9 cellular contexts compared by ENCODE assay signal in the genomic region with DNA sequence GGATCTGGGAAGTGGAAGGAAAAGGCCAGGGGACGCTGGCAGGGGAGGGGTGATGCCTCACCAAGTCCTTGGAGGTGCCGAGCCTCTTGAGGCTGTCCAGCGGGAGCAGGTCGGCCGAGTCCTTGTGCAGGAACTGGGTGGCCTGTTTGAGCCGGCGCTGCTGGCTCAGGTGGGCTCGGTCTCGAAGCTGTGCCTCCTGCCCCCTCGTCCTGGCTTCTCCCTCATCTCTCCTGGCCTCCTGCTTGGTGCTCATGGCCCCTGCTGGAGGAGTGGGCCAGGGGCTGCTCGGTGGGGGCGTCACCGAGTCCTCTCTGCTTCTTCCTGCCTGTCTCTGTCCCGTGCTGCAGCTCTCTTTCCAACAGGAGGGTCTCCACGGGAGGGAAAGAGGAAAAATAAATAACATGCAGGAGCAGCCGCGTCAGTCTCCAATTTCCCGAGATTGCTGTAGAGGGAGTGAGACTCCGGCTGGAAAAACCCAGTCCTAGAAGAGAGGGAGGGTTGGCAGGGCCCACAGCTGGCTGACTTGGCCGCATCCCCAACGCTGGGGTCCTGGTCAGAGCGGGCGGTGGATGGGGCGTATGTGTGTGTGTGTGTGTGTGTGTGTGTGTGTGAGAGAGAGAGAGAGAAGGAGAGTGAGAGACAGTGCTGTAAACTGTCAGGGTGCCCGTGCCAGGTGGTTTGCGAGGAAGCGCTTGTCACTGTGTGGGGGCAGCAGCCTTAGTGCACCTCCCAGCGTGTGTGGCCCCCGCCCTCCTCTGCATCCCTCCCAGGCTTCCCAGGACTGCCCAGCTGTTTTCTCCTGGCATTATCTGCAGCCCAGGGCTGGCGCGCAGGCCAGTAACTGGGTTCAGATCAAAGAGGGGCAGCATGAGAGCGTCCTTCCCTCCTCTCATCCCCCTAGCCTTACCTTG. TPM values are rescaled to one million over a fixed set of nuclear protein-coding genes. Genes with fewer than 3 reads are reported as not detected.
DNase-seq lines count a peak whose midpoint lies in the region; ATAC-seq, FAIRE-seq and TF ChIP-seq lines count a peak whose summit lies in the region.
"Had no signal": no experiment of that assay in that cellular context is flagged by ENCODE, and none has a peak within 500 bp of the region (broad histone marks: within the 10 kb centered on the region; RNA-seq: fewer than 3 reads in every experiment).

A gene with protein sequence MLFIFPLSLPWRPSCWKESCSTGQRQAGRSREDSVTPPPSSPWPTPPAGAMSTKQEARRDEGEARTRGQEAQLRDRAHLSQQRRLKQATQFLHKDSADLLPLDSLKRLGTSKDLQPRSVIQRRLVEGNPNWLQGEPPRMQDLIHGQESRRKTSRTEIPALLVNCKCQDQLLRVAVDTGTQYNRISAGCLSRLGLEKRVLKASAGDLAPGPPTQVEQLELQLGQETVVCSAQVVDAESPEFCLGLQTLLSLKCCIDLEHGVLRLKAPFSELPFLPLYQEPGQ (minus strand): TSS at position 455 of the 911 bp plus-strand sequence. CDS start 52 bp downstream, at position 403.

- no peak for TF ChIP-seq CTCF in right atrium auricular region (IDR thresholded peaks at IDR 0.05)
- no peak for TF ChIP-seq CTCF in endothelial cell of umbilical vein (IDR thresholded peaks at IDR 0.05; ENCODE audit: extremely low read depth in 1 of 2, insufficient read depth in 1 of 2, low read depth in 1 of 2, low read length in 2 of 2)

- no peak within 1 kb of the TSS for H2AFZ ChIP-seq in endothelial cell of umbilical vein (ENCODE audit: low read depth, low read length)

- H3K9me1 ChIP-seq in endothelial cell of umbilical vein (replicated peaks; ENCODE audit: control insufficient read depth, extremely low read depth, insufficient read depth, low read length): no peaks in the 10 kb centered on the region

- no peak for FAIRE-seq in endothelial cell of umbilical vein (lab: Jason Lieb, UNC)

- dilution Hi-C loops in endothelial cell of umbilical vein (cut with MboI; ENCODE audit: extremely low pct_ligation_motif_present, low sequenced_read_pairs): no loop called here

- H3K36me3 ChIP-seq in right atrium auricular region (peaks cover 5% of the 10 kb centered on the region), endothelial cell of umbilical vein (ENCODE audit: control insufficient read depth in 2 of 2, extremely low read depth in 1 of 2, insufficient read depth in 2 of 2, low read length in 2 of 2) (peaks cover 0 to 2% of the 10 kb centered on the region in 2 experiments)

- TF ChIP-seq POLR2A in endothelial cell of umbilical vein (IDR thresholded peaks at IDR 0.05; ENCODE audit: low read depth, low read length): no peak

- H3K27ac ChIP-seq in right atrium auricular region (peak within 1 kb of the TSS in 1 of 2 donors; percentile 5), endothelial cell of umbilical vein (ENCODE audit: insufficient read depth, low read depth, low read length) (no peak within 1 kb of the TSS)

- no peaks in the 10 kb centered on the region for H3K9me3 ChIP-seq in right atrium auricular region
- H3K9me3 ChIP-seq in endothelial cell of umbilical vein (replicated peaks; ENCODE audit: control insufficient read depth, insufficient read depth, low read length): no peaks in the 10 kb centered on the region

- CTCF ChIA-PET in endothelial cell of umbilical vein (lab: Charles Lee): interaction anchor here (0.8 to 2.8 kb wide), 5 partner anchors 10 to 207 kb away, joined by 3 to 12 read pairs (median 5); no protein-coding TSS in a partner anchor

- POLR2A ChIA-PET in endothelial cell of umbilical vein (lab: Charles Lee): no interaction called here

- H3K4me1 ChIP-seq in right atrium auricular region (peaks cover 0 to 23% of the 10 kb centered on the region in 2 donors), endothelial cell of umbilical vein (ENCODE audit: control insufficient read depth, extremely low read depth, insufficient read depth, low read length) (no peaks in the 10 kb centered on the region)

- intact Hi-C loops in Right ventricle myocardium inferior (cut with DNase I) (no loop called here), endothelial cell of umbilical vein (cut with micrococcal nuclease) (no loop called here)

- no peak within 1 kb of the TSS for H3K9ac ChIP-seq in endothelial cell of umbilical vein (replicated peaks; ENCODE audit: extremely low read depth, insufficient read depth, low read length)

- peak within 1 kb of the TSS in 1 of 2 donors; percentile 37 for H3K4me3 ChIP-seq in right atrium auricular region
- H3K4me3 ChIP-seq in endothelial cell of umbilical vein (replicated peaks in 1 of 3; ENCODE audit: insufficient read depth in 1 of 3, low read depth in 1 of 3, low read length in 3 of 3): no peak within 1 kb of the TSS

- H3K27me3 ChIP-seq in right atrium auricular region (no peaks in the 10 kb centered on the region), endothelial cell of umbilical vein (ENCODE audit: control insufficient read depth in 2 of 2, insufficient read depth in 2 of 2, low read length in 2 of 2) (peaks cover 0 to 4% of the 10 kb centered on the region in 2 experiments)

- no peaks in the 10 kb centered on the region for H4K20me1 ChIP-seq in endothelial cell of umbilical vein (replicated peaks; ENCODE audit: control insufficient read depth, extremely low read depth, insufficient read depth, low read length)

- no peaks in the 10 kb centered on the region for H3K79me2 ChIP-seq in endothelial cell of umbilical vein (ENCODE audit: control insufficient read depth, insufficient read depth, low read length)

- H3K4me2 ChIP-seq in endothelial cell of umbilical vein (ENCODE audit: insufficient read depth, low read length): no peak within 1 kb of the TSS

- ATAC-seq in Right ventricle myocardium inferior: peak; percentile 47
- ATAC-seq in GM21390 (IDR thresholded peaks at IDR 0.05; ENCODE audit: unreplicated experiment): no peak
- no peak for ATAC-seq in HG03045 (IDR thresholded peaks at IDR 0.05; ENCODE audit: unreplicated experiment)

- DNase-seq in Right ventricle myocardium inferior (ENCODE audit: missing footprints) (no peak), right atrium auricular region (ENCODE audit: low spot score) (no peak), endothelial cell of umbilical vein (ENCODE audit: low read depth, low spot score) (peak; percentile 29), midbrain (lab: John Stamatoyannopoulos, UW) (peak; percentile 67), NCI-H1436 (lab: John Stamatoyannopoulos, UW) (no peak), NCI-H187 treated with DMSO at 0.1 percent for 48 hours (lab: John Stamatoyannopoulos, UW) (no peak)
- DNase-seq: activated B cell treated with CpG ODN at 0.5 μM for 24 hours had no signal

- BruUV-seq in endothelial cell of umbilical vein (replicated peaks; lab: Mats Ljungman, UMichigan): no TSS peak

TF ChIP-seq in endothelial cell of umbilical vein, 7 proteins besides CTCF, POLR2A, EP300 and RAD21:
- TF ChIP-seq JUN (IDR thresholded peaks at IDR 0.05; ENCODE audit: borderline replicate concordance, insufficient read depth, insufficient read length, low read depth): no peak
- no peak for TF ChIP-seq MYC (IDR thresholded peaks at IDR 0.05; ENCODE audit: low read depth, low read length)
- TF ChIP-seq POLR2AphosphoS5 (IDR thresholded peaks at IDR 0.05; ENCODE audit: insufficient read depth, low read depth, low read length): no peak
- TF ChIP-seq EZH2 (IDR thresholded peaks at IDR 0.05; ENCODE audit: borderline replicate concordance, low read depth, low read length, severe bottlenecking): no peak
- TF ChIP-seq, protein P1, sequence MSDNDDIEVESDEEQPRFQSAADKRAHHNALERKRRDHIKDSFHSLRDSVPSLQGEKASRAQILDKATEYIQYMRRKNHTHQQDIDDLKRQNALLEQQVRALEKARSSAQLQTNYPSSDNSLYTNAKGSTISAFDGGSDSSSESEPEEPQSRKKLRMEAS (IDR thresholded peaks at IDR 0.05; ENCODE audit: insufficient read depth, insufficient read length): no peak
- no peak for TF ChIP-seq GATA2 (IDR thresholded peaks at IDR 0.05; ENCODE audit: insufficient read depth, insufficient read length, low read depth, low read length)
- TF ChIP-seq FOS (IDR thresholded peaks at IDR 0.05; ENCODE audit: borderline replicate concordance, insufficient read depth, low read length): no peak
TF ChIP-seq in endothelial cell of umbilical vein: peak in this region for 0.

RNA-seq across cellular contexts. Expression of the gene that starts here (rescaled TPM):
- 3.2 TPM for total RNA-seq in Right ventricle myocardium inferior
- 1 to 10 TPM in 1 of 2 donors, under 1 TPM in 1; 0.59 to 3.0 TPM for total RNA-seq in right atrium auricular region
- total RNA-seq in endothelial cell of umbilical vein: not detected in 2 replicates
- polyA plus RNA-seq in endothelial cell of umbilical vein: not detected in 2 replicates
- not detected in 2 replicates for polyA plus RNA-seq in endothelial cell of umbilical vein (2011; cell fraction: cytosol; rRNA removed)
- not detected in 2 replicates for polyA plus RNA-seq in endothelial cell of umbilical vein (2011; cell fraction: nucleus; rRNA removed)
- 0.83 and 0.87 TPM in 2 replicates for polyA plus RNA-seq in endothelial cell of umbilical vein (2012)
- not detected in 2 replicates for polyA minus RNA-seq in endothelial cell of umbilical vein
- not detected for polyA minus RNA-seq in endothelial cell of umbilical vein (2011; cell fraction: cytosol; rRNA and poly(A)+ RNA removed)
- not detected in 2 replicates for polyA minus RNA-seq in endothelial cell of umbilical vein (2011; cell fraction: nucleus; rRNA and poly(A)+ RNA removed)
- total RNA-seq: activated B cell treated with CpG ODN at 0.5 μM for 24 hours had no signal

Comparison
In these comparisons a context has a peak if more than half of its experiments do, and no peak if none do; other contexts are left out.
1. Peak in DNase-seq in endothelial cell of umbilical vein; RNA of the gene not detected or under 1 TPM.